Comparison of ENCODE assay signal across 8 cellular contexts in genomic region chr16:30697264-30698138, GRCh38. TPM values are rescaled to one million over a fixed set of nuclear protein-coding genes. Genes with fewer than 3 reads are reported as not detected.
DNase-seq lines count a peak whose midpoint lies in the region; ATAC-seq, FAIRE-seq and TF ChIP-seq lines count a peak whose summit lies in the region.

No MANE protein-coding gene starts in this region.

- peaks cover 33% of the 10 kb centered on the region for H4K20me1 ChIP-seq in BLaER1

- peak overlapping the region; percentile 100 for H3K27ac ChIP-seq in BLaER1
- peak overlapping the region; percentile 100 for H3K27ac ChIP-seq in effector memory CD4-positive, alpha-beta T cell (ENCODE audit: insufficient read depth, low read length, poor library complexity, severe bottlenecking)
- H3K27ac ChIP-seq in vagina = peak overlapping the region; percentile 100

- H3K27me3 ChIP-seq in BLaER1 (no peaks in the 10 kb centered on the region), mononuclear cell (ENCODE audit: insufficient read depth, low read length) (no peaks in the 10 kb centered on the region), vagina (no peaks in the 10 kb centered on the region)
- H3K27me3 ChIP-seq in effector memory CD4-positive, alpha-beta T cell (replicated peaks; ENCODE audit: control insufficient read depth, insufficient read depth, low read length, poor library complexity, severe bottlenecking) = no peaks in the 10 kb centered on the region

- H3K4me1 ChIP-seq in BLaER1 (peaks cover 66% of the 10 kb centered on the region), mononuclear cell (ENCODE audit: insufficient read depth, low read length) (peaks cover 55% of the 10 kb centered on the region), vagina (peaks cover 25% of the 10 kb centered on the region)
- peaks cover 15% of the 10 kb centered on the region for H3K4me1 ChIP-seq in effector memory CD4-positive, alpha-beta T cell (ENCODE audit: control insufficient read depth, insufficient read depth, low read length, poor library complexity, severe bottlenecking)

- intact Hi-C loops in vagina (cut with DNase I) = loop anchor here (2.0 to 5.0 kb wide), 2 partner anchors 39 to 65 kb away; partner anchors contain the start of genes CFAP119, FBRS and RNF40

- peak overlapping the region; percentile 100 for H3K9ac ChIP-seq in BLaER1

- no peaks in the 10 kb centered on the region for H3K9me3 ChIP-seq in BLaER1
- H3K9me3 ChIP-seq in effector memory CD4-positive, alpha-beta T cell (ENCODE audit: control insufficient read depth, low read length) = no peaks in the 10 kb centered on the region
- no peaks in the 10 kb centered on the region for H3K9me3 ChIP-seq in mononuclear cell (ENCODE audit: low read depth, low read length)
- H3K9me3 ChIP-seq in vagina = no peaks in the 10 kb centered on the region

- ATAC-seq in HG03135 (IDR thresholded peaks at IDR 0.05; ENCODE audit: unreplicated experiment) = peak; percentile 83

- H3K4me3 ChIP-seq in BLaER1 (peak overlapping the region; percentile 98), mononuclear cell (ENCODE audit: low read length) (peak overlapping the region; percentile 93), vagina (peak overlapping the region; percentile 98 to 100)
- peak overlapping the region; percentile 74 for H3K4me3 ChIP-seq in effector memory CD4-positive, alpha-beta T cell (ENCODE audit: insufficient read depth, low read depth, low read length, poor library complexity, severe bottlenecking)

- no peak for TF ChIP-seq POLR2A in vagina (IDR thresholded peaks at IDR 0.05)

- no peak for TF ChIP-seq CTCF in vagina (IDR thresholded peaks at IDR 0.05)

- peak; percentile 89 for DNase-seq in GM18507 (ENCODE audit: extremely low spot score, insufficient read length, low read depth)
- no peak for DNase-seq in effector memory CD4-positive, alpha-beta T cell
- DNase-seq in vagina (ENCODE audit: extremely low spot score in 2 of 2) = no peak
- DNase-seq in KG1 (lab: John Stamatoyannopoulos, UW) = no peak

- peaks cover 27% of the 10 kb centered on the region for H3K36me3 ChIP-seq in BLaER1
- peaks cover 13% of the 10 kb centered on the region for H3K36me3 ChIP-seq in effector memory CD4-positive, alpha-beta T cell (ENCODE audit: control insufficient read depth, insufficient read depth, low read length)
- H3K36me3 ChIP-seq in vagina = peaks cover 0 to 24% of the 10 kb centered on the region in 2 donors

- FAIRE-seq in GM18507 (lab: Jason Lieb, UNC) = peak; percentile 93

- peak overlapping the region; percentile 92 for H3K4me2 ChIP-seq in BLaER1

TF ChIP-seq in PFSK-1, 5 proteins besides CTCF, POLR2A, EP300 and RAD21:
- TF ChIP-seq FOXP2 (optimal IDR thresholded peaks at IDR 0.05; ENCODE audit: borderline replicate concordance, extremely low read depth, extremely low read length, insufficient read depth) (peak; percentile 36), TAF1 (IDR thresholded peaks at IDR 0.05; ENCODE audit: borderline replicate concordance, insufficient read depth, low read length) (no peak)

RNA-seq across cellular contexts. Expression of gene SRCAP, which starts 1.5 kb away (rescaled TPM):
- polyA plus RNA-seq in PFSK-1 (2012; ENCODE audit: insufficient read length, low read depth) = 14.5 TPM
- total RNA-seq in mononuclear cell (16.5 TPM), vagina (28.5 TPM)

RNA-seq across cellular contexts. Expression of gene FBRS, which starts 39.3 kb away (rescaled TPM):
- polyA plus RNA-seq in PFSK-1 (2012; ENCODE audit: insufficient read length, low read depth) = 44.4 TPM
- total RNA-seq in mononuclear cell (100 TPM), vagina (28.7 TPM)

RNA-seq across cellular contexts. Expression of gene PRR14, which starts 46.7 kb away (rescaled TPM):
- 14.4 TPM for polyA plus RNA-seq in PFSK-1 (2012; ENCODE audit: insufficient read length, low read depth)
- total RNA-seq in mononuclear cell (20.8 TPM), vagina (60.4 TPM)

RNA-seq across cellular contexts. Expression of gene PHKG2, which starts 50.7 kb away (rescaled TPM):
- polyA plus RNA-seq in PFSK-1 (2012; ENCODE audit: insufficient read length, low read depth) = 30.9 TPM
- total RNA-seq in mononuclear cell (15.7 TPM), vagina (32.9 TPM)
